19 cellular contexts compared by ENCODE assay signal in the genomic region with DNA sequence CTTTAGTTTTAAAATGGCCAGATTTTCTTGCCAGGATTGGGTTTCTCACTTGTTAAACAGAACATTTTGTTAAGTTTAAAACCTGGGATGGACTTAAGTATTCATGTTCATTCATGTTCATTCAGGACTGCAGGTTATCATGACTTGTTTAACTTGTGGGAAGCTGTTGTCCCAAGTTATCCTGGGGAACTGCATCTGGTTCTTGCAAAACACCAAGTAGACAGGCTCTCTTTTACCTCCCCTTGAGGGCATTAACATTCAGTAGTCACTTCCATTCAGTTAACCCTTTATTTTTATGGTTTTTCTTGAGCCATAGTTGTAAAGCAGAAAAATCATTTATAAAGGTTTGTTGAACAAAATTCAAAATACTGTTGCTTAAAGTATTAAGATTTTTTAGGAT. TPM values are rescaled to one million over a fixed set of nuclear protein-coding genes. Genes with fewer than 3 reads are reported as not detected.
DNase-seq lines count a peak whose midpoint lies in the region; ATAC-seq and TF ChIP-seq lines count a peak whose summit lies in the region.
"Had no signal": no experiment of that assay in that cellular context is flagged by ENCODE, and none has a peak within 500 bp of the region (broad histone marks: within the 10 kb centered on the region; RNA-seq: fewer than 3 reads in every experiment).

No MANE protein-coding gene starts in this region.

- intact Hi-C loops in adrenal gland (cut with DNase I) = loop anchor here in 1 of 2 donors (5.0 kb wide), 1 partner anchor 65 kb away; the partner anchor contains the start of gene SCAF4
- intact Hi-C loops in body of pancreas (cut with DNase I) = no loop called here

- TF ChIP-seq CTCF in osteocyte (IDR thresholded peaks at IDR 0.05) (no peak), adrenal gland (IDR thresholded peaks at IDR 0.05) (no peak), body of pancreas (IDR thresholded peaks at IDR 0.05) (no peak)

- H3K4me2 ChIP-seq in Karpas-422 (ENCODE audit: low read depth, low read length, poor library complexity, severe bottlenecking) = no peak overlapping the region
- H3K4me2 ChIP-seq: KMS-11 had no signal

- H3K9me3 ChIP-seq in Karpas-422 (ENCODE audit: low read length) (no peaks in the 10 kb centered on the region), adipocyte (ENCODE audit: control insufficient read depth, low read length) (no peaks in the 10 kb centered on the region), adrenal gland (replicated peaks in 1 of 3) (no peaks in the 10 kb centered on the region), body of pancreas (no peaks in the 10 kb centered on the region), MG63 (no peaks in the 10 kb centered on the region)
- H3K9me3 ChIP-seq: neutrophil, stomach had no signal

- no peak for DNase-seq in activated T-cell treated with anti-CD3 and anti-CD28 coated beads, Interleukin-2, amount 50 U/mL, for 72 hours
- DNase-seq in activated T-cell treated with anti-CD3 and anti-CD28 coated beads, Interleukin-2, amount 50 U/mL, for 4 hours = no peak
- DNase-seq in Karpas-422 (no peak), adipocyte (ENCODE audit: low read depth) (no peak), osteocyte (ENCODE audit: extremely low spot score, unreplicated experiment) (no peak), adrenal gland (no peak), body of pancreas (no peak), MG63 (no peak)
- DNase-seq: activated B cell treated with CpG ODN at 0.5 μM for 24 hours; amygdala; cerebellar nuclear complex; DMS79 treated with DMSO at 0.1 percent for 48 hours; effector memory CD4-positive, alpha-beta T cell; midbrain; NCI-H1436 treated with DMSO at 0.1 percent for 48 hours; NCI-H226; stomach had no signal

- peak overlapping the region; percentile 31 for H3K27ac Mint-ChIP-seq in activated T-cell treated with anti-CD3 and anti-CD28 coated beads, Interleukin-2, amount 50 U/mL, for 72 hours
- H3K27ac Mint-ChIP-seq in osteocyte (ENCODE audit: unreplicated experiment) = peak overlapping the region; percentile 31

- H3K4me3 Mint-ChIP-seq in activated T-cell treated with anti-CD3 and anti-CD28 coated beads, Interleukin-2, amount 50 U/mL, for 72 hours = peak overlapping the region in 1 of 2 donors; percentile 86
- H3K4me3 Mint-ChIP-seq in activated T-cell treated with anti-CD3 and anti-CD28 coated beads, Interleukin-2, amount 50 U/mL, for 4 hours = no peak overlapping the region
- H3K4me3 Mint-ChIP-seq in osteocyte (ENCODE audit: unreplicated experiment) = no peak overlapping the region
- H3K4me3 Mint-ChIP-seq: activated B cell treated with CpG ODN at 0.5 μM for 24 hours had no signal

- H3K9ac ChIP-seq in Karpas-422 (ENCODE audit: low read length) = no peak overlapping the region
- peak overlapping the region; percentile 23 for H3K9ac ChIP-seq in adipocyte (ENCODE audit: low read length)
- H3K9ac ChIP-seq: KMS-11 had no signal

- peaks cover 76% of the 10 kb centered on the region for H3K4me1 Mint-ChIP-seq in activated T-cell treated with anti-CD3 and anti-CD28 coated beads, Interleukin-2, amount 50 U/mL, for 72 hours (ENCODE audit: low read depth)
- peaks cover 64% of the 10 kb centered on the region for H3K4me1 Mint-ChIP-seq in activated T-cell treated with anti-CD3 and anti-CD28 coated beads, Interleukin-2, amount 50 U/mL, for 4 hours (ENCODE audit: low read depth)
- H3K4me1 Mint-ChIP-seq in osteocyte (ENCODE audit: unreplicated experiment) = peaks cover 33% of the 10 kb centered on the region

- TF ChIP-seq POLR2A in adrenal gland (IDR thresholded peaks at IDR 0.05) (no peak), body of pancreas (IDR thresholded peaks at IDR 0.05) (no peak)

- H2AFZ ChIP-seq in Karpas-422 (ENCODE audit: low read length) = no peak overlapping the region

- peaks cover 57% of the 10 kb centered on the region for H3K36me3 ChIP-seq in Karpas-422 (ENCODE audit: insufficient read depth, low read length)
- H3K36me3 ChIP-seq in adipocyte (ENCODE audit: control insufficient read depth, insufficient read depth, low read length, severe bottlenecking) = peaks cover 70% of the 10 kb centered on the region
- peaks cover 0 to 53% of the 10 kb centered on the region in 2 donors for H3K36me3 ChIP-seq in adrenal gland (replicated peaks in 1 of 2)
- H3K36me3 ChIP-seq in body of pancreas (replicated peaks in 1 of 2; ENCODE audit: insufficient read depth in 1 of 2, low read depth in 2 of 2) = peaks cover 0 to 6% of the 10 kb centered on the region in 2 donors
- H3K36me3 ChIP-seq in MG63 = peaks cover 70% of the 10 kb centered on the region

- H3K79me2 ChIP-seq in Karpas-422 (ENCODE audit: low read length) = peaks cover 27% of the 10 kb centered on the region

- H3K27me3 ChIP-seq in Karpas-422 (ENCODE audit: low read length) (no peaks in the 10 kb centered on the region), adipocyte (replicated peaks; ENCODE audit: control insufficient read depth, insufficient read depth, low read length) (no peaks in the 10 kb centered on the region), adrenal gland (no peaks in the 10 kb centered on the region), body of pancreas (no peaks in the 10 kb centered on the region), MG63 (no peaks in the 10 kb centered on the region)
- H3K27me3 ChIP-seq: neutrophil, stomach had no signal

- peak overlapping the region; percentile 56 for H3K27ac ChIP-seq in Karpas-422 (ENCODE audit: low read length)
- peak overlapping the region in 1 of 5 donors; percentile 20 for H3K27ac ChIP-seq in adrenal gland
- no peak overlapping the region for H3K27ac ChIP-seq in body of pancreas
- H3K27ac ChIP-seq: KMS-11, neutrophil, stomach had no signal

- H3K4me3 ChIP-seq in Karpas-422 (ENCODE audit: low read length) (no peak overlapping the region), adipocyte (ENCODE audit: low read length) (peak overlapping the region; percentile 16), adrenal gland (no peak overlapping the region), body of pancreas (no peak overlapping the region), MG63 (no peak overlapping the region)
- H3K4me3 ChIP-seq: stomach had no signal

- H3K4me1 ChIP-seq in Karpas-422 (ENCODE audit: low read length) (peaks cover 63% of the 10 kb centered on the region), adipocyte (ENCODE audit: control insufficient read depth, insufficient read depth, low read length) (peaks cover 59% of the 10 kb centered on the region), adrenal gland (replicated peaks in 1 of 2) (peaks cover 4 to 75% of the 10 kb centered on the region in 2 donors), body of pancreas (no peaks in the 10 kb centered on the region)

- H3K27me3 Mint-ChIP-seq in activated T-cell treated with anti-CD3 and anti-CD28 coated beads, Interleukin-2, amount 50 U/mL, for 72 hours (ENCODE audit: low read depth) = no peaks in the 10 kb centered on the region
- H3K27me3 Mint-ChIP-seq in activated T-cell treated with anti-CD3 and anti-CD28 coated beads, Interleukin-2, amount 50 U/mL, for 4 hours (ENCODE audit: low read depth) = no peaks in the 10 kb centered on the region
- no peaks in the 10 kb centered on the region for H3K27me3 Mint-ChIP-seq in osteocyte (ENCODE audit: unreplicated experiment)
- H3K27me3 Mint-ChIP-seq: activated B cell treated with CpG ODN at 0.5 μM for 24 hours had no signal

- no peaks in the 10 kb centered on the region for H3K9me3 Mint-ChIP-seq in activated T-cell treated with anti-CD3 and anti-CD28 coated beads, Interleukin-2, amount 50 U/mL, for 72 hours
- H3K9me3 Mint-ChIP-seq in activated T-cell treated with anti-CD3 and anti-CD28 coated beads, Interleukin-2, amount 50 U/mL, for 4 hours = no peaks in the 10 kb centered on the region
- H3K9me3 Mint-ChIP-seq in osteocyte (ENCODE audit: unreplicated experiment) = no peaks in the 10 kb centered on the region
- H3K9me3 Mint-ChIP-seq: activated B cell treated with CpG ODN at 0.5 μM for 24 hours had no signal

- H4K20me1 ChIP-seq in Karpas-422 (ENCODE audit: insufficient read depth, low read depth, low read length) = peaks cover 14% of the 10 kb centered on the region

- H3K9me2 ChIP-seq in Karpas-422 (replicated peaks; ENCODE audit: insufficient read depth, low read length) = no peaks in the 10 kb centered on the region

- peaks cover 15 to 37% of the 10 kb centered on the region in 2 donors for H3K36me3 Mint-ChIP-seq in activated T-cell treated with anti-CD3 and anti-CD28 coated beads, Interleukin-2, amount 50 U/mL, for 72 hours (ENCODE audit: insufficient read depth in 2 of 2)
- H3K36me3 Mint-ChIP-seq in activated T-cell treated with anti-CD3 and anti-CD28 coated beads, Interleukin-2, amount 50 U/mL, for 4 hours (ENCODE audit: insufficient read depth) = peaks cover 54% of the 10 kb centered on the region
- peaks cover 46% of the 10 kb centered on the region for H3K36me3 Mint-ChIP-seq in osteocyte (ENCODE audit: unreplicated experiment)

- no peak for ATAC-seq in activated T-cell treated with anti-CD3 and anti-CD28 coated beads, Interleukin-2, amount 50 U/mL, for 72 hours (replicated peaks in 1 of 2)
- no peak for ATAC-seq in activated T-cell treated with anti-CD3 and anti-CD28 coated beads, Interleukin-2, amount 50 U/mL, for 4 hours
- no peak for ATAC-seq in body of pancreas

RNA-seq across cellular contexts. Expression of gene SOD1, which starts 8.1 kb away (rescaled TPM):
- total RNA-seq in activated T-cell treated with anti-CD3 and anti-CD28 coated beads, Interleukin-2, amount 50 U/mL, for 72 hours = 100 to 1,000 TPM; 106 to 114 TPM
- 100 to 1,000 TPM; 284 to 308 (median 295) TPM for total RNA-seq in activated T-cell treated with anti-CD3 and anti-CD28 coated beads, Interleukin-2, amount 50 U/mL, for 4 hours
- total RNA-seq in Karpas-422 (2014; rRNA removed; shearing (Covaris generic); ENCODE audit: low replicate concordance) = 275 and 350 TPM in 2 replicates
- total RNA-seq in osteocyte = 195 and 205 TPM in 2 replicates
- total RNA-seq in adrenal gland = 100 to 1,000 TPM; 370 to 643 (median 493) TPM
- 1,000 to 10,000 TPM in 2 of 3 donors, 100 to 1,000 TPM in 1; 361 to 1,287 (median 1,018) TPM for polyA plus RNA-seq in adrenal gland
- total RNA-seq in body of pancreas = 10 to 100 TPM; 77.6 to 84.7 TPM
- total RNA-seq in MG63 (2014; rRNA removed; shearing (Covaris generic); ENCODE audit: low replicate concordance) = 352 and 381 TPM in 2 replicates
